ENCODE assay signal across 8 cellular contexts in genomic region chr19:33064778-33065550, GRCh38. TPM values are rescaled to one million over a fixed set of nuclear protein-coding genes. Genes with fewer than 3 reads are reported as not detected.
A peak's percentile ranks its signal among the peaks of the same experiment; 100 is the strongest.
DNase-seq lines count a peak whose midpoint lies in the region; ATAC-seq and TF ChIP-seq lines count a peak whose summit lies in the region.

TSS of gene RHPN2 (minus strand) at chr19:33064888. CDS start at chr19:33064852, 36 bp downstream.

- intact Hi-C loops in dorsolateral prefrontal cortex (cut with DNase I) = no loop called here

- peak within 1 kb of the TSS; percentile 21 to 74 (median 56) for H3K4me3 ChIP-seq in dorsolateral prefrontal cortex

- H3K27ac ChIP-seq in dorsolateral prefrontal cortex = peak within 1 kb of the TSS in 2 of 59 donors; percentile 4 to 19

- DNase-seq in GM13976 (ENCODE audit: low spot score) (peak; percentile 94), NCI-H2196 treated with DMSO at 0.1 percent for 48 hours (lab: John Stamatoyannopoulos, UW; ENCODE audit: unreplicated experiment) (peak; percentile 58), dorsolateral prefrontal cortex (peak in 1 of 10 donors; percentile 57), lung microvascular endothelial cell (ENCODE audit: low read depth in 2 of 2) (peak; percentile 47 to 72), GF-D8 (lab: John Stamatoyannopoulos, UW) (no peak)
- peak; percentile 38 to 50 for DNase-seq in activated CD4-positive, alpha-beta T cell treated with anti-CD3 and anti-CD28 coated beads for 24 hours (ENCODE audit: low read depth in 2 of 2)
- peak; percentile 26 for DNase-seq in stimulated activated CD8-positive, alpha-beta memory T cell treated with anti-CD3 and anti-CD28 coated beads, Interleukin-15, amount 100 ng/mL, for 24 hours (ENCODE audit: low read depth)

- peak; percentile 80 for ATAC-seq in HG02678 (IDR thresholded peaks at IDR 0.05; ENCODE audit: unreplicated experiment)

- in situ Hi-C loops in GM13976 (cut with MboI; ENCODE audit: low sequenced_read_pairs, unreplicated experiment) = no loop called here

- peaks cover 0 to 40% (median 20%) of the 10 kb centered on the region in 45 donors for H3K27me3 ChIP-seq in dorsolateral prefrontal cortex

- TF ChIP-seq CTCF in GM13976 (IDR thresholded peaks at IDR 0.05; ENCODE audit: borderline replicate concordance, control extremely low read depth, extremely low read depth, insufficient read depth, missing control alignments) (no peak), dorsolateral prefrontal cortex (IDR thresholded peaks at IDR 0.05 in 54 of 56, conservative IDR thresholded peaks at IDR 0.05 in 2 of 56; ENCODE audit: low read depth in 1 of 56, partially characterized antibody in 56 of 56) (no peak)

RNA-seq across cellular contexts. Expression of gene RHPN2, which starts in this region (rescaled TPM):
- total RNA-seq in dorsolateral prefrontal cortex (10 to 100 TPM in 43 of 120 experiments, 1 to 10 TPM in 77; 3.2 to 24.6 (median 8.9) TPM), lung microvascular endothelial cell (4.4 and 10.9 TPM in 2 replicates)
